17 cellular contexts compared by ENCODE assay signal in the genomic region with DNA sequence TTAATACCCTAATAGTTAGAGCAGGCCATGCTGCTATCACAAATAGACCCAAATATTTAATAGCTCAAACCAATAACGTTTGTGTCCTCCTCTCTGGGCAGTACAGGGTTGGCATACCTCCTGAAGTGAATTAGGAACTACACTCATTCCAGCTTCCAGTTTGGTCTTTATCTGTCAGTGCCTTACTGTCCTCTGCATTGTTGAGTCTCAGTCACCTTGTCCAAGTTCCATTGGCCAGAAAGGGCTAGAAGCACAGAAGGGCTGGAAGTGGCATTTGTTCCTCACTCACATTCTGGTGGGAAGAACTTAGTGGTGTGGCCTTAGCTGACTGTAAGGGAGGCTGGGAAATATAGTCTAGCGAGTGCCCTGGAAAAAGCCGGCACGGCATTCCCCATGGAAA. TPM values are rescaled to one million over a fixed set of nuclear protein-coding genes. Genes with fewer than 3 reads are reported as not detected.
DNase-seq lines count a peak whose midpoint lies in the region; ATAC-seq and TF ChIP-seq lines count a peak whose summit lies in the region.
"Had no signal": no experiment of that assay in that cellular context is flagged by ENCODE, and none has a peak within 500 bp of the region (broad histone marks: within the 10 kb centered on the region; RNA-seq: fewer than 3 reads in every experiment).

No MANE protein-coding gene starts in this region.

- H2BK120ac ChIP-seq in mesendoderm (ENCODE audit: low read depth, low read length): no peak overlapping the region

- no peak overlapping the region for H4K5ac ChIP-seq in mesendoderm (ENCODE audit: low read length)

- H3K9me3 ChIP-seq in heart left ventricle: no peaks in the 10 kb centered on the region
- H3K9me3 ChIP-seq in thoracic aorta: no peaks in the 10 kb centered on the region

- H3F3A ChIP-seq in GM23338 (replicated peaks; ENCODE audit: low read depth): peaks cover 2% of the 10 kb centered on the region; the same call in 1 of the 2 replicates

- no peak overlapping the region for H3K4me3 Mint-ChIP-seq in GM23338
- H3K4me3 Mint-ChIP-seq: CD4-positive, CD25-positive, alpha-beta regulatory T cell; HFFc6 had no signal

- no peak overlapping the region for H3K4ac ChIP-seq in mesendoderm (ENCODE audit: low read depth, low read length)

- no peak overlapping the region for H3K4me2 ChIP-seq in GM23338
- no peak overlapping the region for H3K4me2 ChIP-seq in mesendoderm (ENCODE audit: low read length)

- H3K79me2 ChIP-seq in GM23338 (replicated peaks; ENCODE audit: insufficient read depth) (peaks cover 41% of the 10 kb centered on the region), mesendoderm (ENCODE audit: control insufficient read depth, insufficient read depth, low read length) (peaks cover 2% of the 10 kb centered on the region)

- no peak overlapping the region for H3K4me3 ChIP-seq in GM23338
- no peak overlapping the region for H3K4me3 ChIP-seq in heart left ventricle
- no peak overlapping the region for H3K4me3 ChIP-seq in thoracic aorta
- no peak overlapping the region for H3K4me3 ChIP-seq in mesendoderm (ENCODE audit: low read length)

- H3K56ac ChIP-seq in mesendoderm (ENCODE audit: low read length): no peak overlapping the region

- H3K18ac ChIP-seq in mesendoderm (ENCODE audit: low read length): no peak overlapping the region

- peak overlapping the region; percentile 73; the same call in 1 of the 2 replicates for H3K27ac Mint-ChIP-seq in GM23338
- H3K27ac Mint-ChIP-seq: HFFc6 had no signal

- H3K9ac ChIP-seq in mesendoderm (ENCODE audit: low read length): no peak overlapping the region

- no peak overlapping the region for H2BK5ac ChIP-seq in mesendoderm (ENCODE audit: low read length)

- intact Hi-C loops in Right ventricle myocardium inferior (cut with DNase I) (no loop called here), cardiac septum (cut with DNase I) (no loop called here), heart left ventricle (cut with DNase I) (loop anchor here in 1 of 10 donors (10.0 kb wide), 1 partner anchor 828 kb away; no protein-coding TSS in a partner anchor)

- peaks cover 3% of the 10 kb centered on the region for H3K36me3 ChIP-seq in GM23338 (ENCODE audit: insufficient read depth)
- peaks cover 0 to 48% (median 28%) of the 10 kb centered on the region in 9 donors for H3K36me3 ChIP-seq in heart left ventricle
- H3K36me3 ChIP-seq in thoracic aorta: no peaks in the 10 kb centered on the region
- H3K36me3 ChIP-seq in mesendoderm (ENCODE audit: control insufficient read depth, insufficient read depth, low read length): peaks cover 2% of the 10 kb centered on the region

- ATAC-seq in Right ventricle myocardium inferior (peak; percentile 62), GM23338 (no peak), heart left ventricle (peak; percentile 21 to 41 (median 34)), thoracic aorta (ENCODE audit: insufficient number of reproducible peaks, low FRiP score, low read depth) (no peak)

- peaks cover 29% of the 10 kb centered on the region for H3K36me3 Mint-ChIP-seq in GM23338 (ENCODE audit: low read depth)

- 56 to 72% (median 69%) methylated on average over 4 of the region's 4 CpGs for WGBS in heart left ventricle, 4 donors
- whole genome bisulfite sequencing in mesendoderm (ENCODE audit: extremely low coverage, insufficient coverage, low lambda C conversion rate): no CpG with 5 or more reads among the region's 4 CpGs

- TF ChIP-seq CTCF in GM23338 (conservative IDR thresholded peaks at IDR 0.05; ENCODE audit: low read depth in 2 of 2) (no peak), heart left ventricle (IDR thresholded peaks at IDR 0.05) (no peak), thoracic aorta (IDR thresholded peaks at IDR 0.05) (no peak)

- H2BK15ac ChIP-seq in mesendoderm (replicated peaks; ENCODE audit: low read depth): no peak overlapping the region

- no peak overlapping the region for H4K8ac ChIP-seq in mesendoderm (ENCODE audit: low read depth, low read length)

- H3K4me1 ChIP-seq in GM23338 (ENCODE audit: insufficient read depth) (peaks cover 40% of the 10 kb centered on the region), heart left ventricle (peaks cover 0 to 50% (median 15%) of the 10 kb centered on the region in 12 donors), thoracic aorta (ENCODE audit: control insufficient read depth in 1 of 2, low read depth in 2 of 2) (peaks cover 14 to 17% of the 10 kb centered on the region in 2 donors), mesendoderm (ENCODE audit: control insufficient read depth, low read depth, low read length) (peaks cover 7% of the 10 kb centered on the region)

- H3K27me3 ChIP-seq in GM23338 (ENCODE audit: insufficient read depth): no peaks in the 10 kb centered on the region
- no peaks in the 10 kb centered on the region for H3K27me3 ChIP-seq in heart left ventricle
- no peaks in the 10 kb centered on the region for H3K27me3 ChIP-seq in thoracic aorta (replicated peaks; ENCODE audit: insufficient read depth)
- no peaks in the 10 kb centered on the region for H3K27me3 ChIP-seq in mesendoderm (ENCODE audit: insufficient read depth, low read length, poor library complexity)

- H3K27ac ChIP-seq in GM23338 (ENCODE audit: low read depth) (no peak overlapping the region), heart left ventricle (peak overlapping the region in 5 of 12 donors; percentile 28 to 71 (median 39)), thoracic aorta (peak overlapping the region; percentile 54 to 62), mesendoderm (ENCODE audit: low read depth, low read length) (no peak overlapping the region)
- H3K27ac ChIP-seq: 22Rv1 had no signal

- peaks cover 12% of the 10 kb centered on the region for H3K27me3 Mint-ChIP-seq in GM23338 (ENCODE audit: insufficient read depth, low read depth, poor library complexity)
- H3K27me3 Mint-ChIP-seq: CD4-positive, CD25-positive, alpha-beta regulatory T cell had no signal

- no peaks in the 10 kb centered on the region for H3K9me2 ChIP-seq in GM23338 (ENCODE audit: insufficient read depth)

- DNase-seq in Right ventricle myocardium inferior (ENCODE audit: missing footprints) (no peak), cardiac septum (ENCODE audit: low spot score) (no peak), GM23338 (ENCODE audit: low spot score) (no peak), heart left ventricle (no peak), thoracic aorta (ENCODE audit: low spot score) (no peak), NCI-H2107 treated with DMSO at 0.1 percent for 48 hours (lab: John Stamatoyannopoulos, UW; ENCODE audit: unreplicated experiment) (no peak), HPDE6-E6E7 (ENCODE audit: extremely low spot score) (no peak), mesendoderm (no peak)
- DNase-seq: CD4-positive, CD25-positive, alpha-beta regulatory T cell; DMS53; GF-D8; HCEC 1CT; HFFc6 had no signal

- H3K4me1 Mint-ChIP-seq in GM23338: peaks cover 36% of the 10 kb centered on the region

- H3K9me3 Mint-ChIP-seq in GM23338: no peaks in the 10 kb centered on the region
- H3K9me3 Mint-ChIP-seq: CD4-positive, CD25-positive, alpha-beta regulatory T cell; HFFc6 had no signal

- H2AK5ac ChIP-seq in mesendoderm (ENCODE audit: low read length): no peak overlapping the region

- peaks cover 12% of the 10 kb centered on the region for H3K79me1 ChIP-seq in mesendoderm (ENCODE audit: low read length)

- H3K23ac ChIP-seq in mesendoderm (ENCODE audit: low read length): no peak overlapping the region

- H2AFZ ChIP-seq in GM23338: no peak overlapping the region

- TF ChIP-seq POLR2A in heart left ventricle (IDR thresholded peaks at IDR 0.05): no peak

- peaks cover 8% of the 10 kb centered on the region; the same call in 1 of the 2 replicates for H4K20me1 ChIP-seq in GM23338 (replicated peaks; ENCODE audit: insufficient read depth)

TF ChIP-seq in GM23338, 12 proteins besides CTCF, POLR2A, EP300 and RAD21 (continues in another document):
- no peak for TF ChIP-seq NANOG (IDR thresholded peaks at IDR 0.05; ENCODE audit: borderline replicate concordance)
- no peak for TF ChIP-seq CREB1 (CRISPR knock-in tag; IDR thresholded peaks at IDR 0.05; ENCODE audit: low read depth)
- TF ChIP-seq EZH2phosphoT487 (IDR thresholded peaks at IDR 0.05; ENCODE audit: unreplicated experiment): no peak
- no peak for TF ChIP-seq ETS1 (IDR thresholded peaks at IDR 0.05)

RNA-seq across cellular contexts. Expression of gene FXN, which starts 11.2 kb away (rescaled TPM):
- total RNA-seq in Right ventricle myocardium inferior (36.6 TPM), cardiac septum (22.9 TPM), heart left ventricle (10 to 100 TPM; 16.9 to 40.2 (median 30.0) TPM), thoracic aorta (1 to 10 TPM in 1 of 2 donors, under 1 TPM in 1; 0.68 to 4.0 TPM)
- 17.8 and 26.1 TPM in 2 replicates for total RNA-seq in GM23338 (2014; rRNA removed; shearing (Covaris generic))
- polyA plus RNA-seq in GM23338 (2016; fragmentation: Nextera tagmentation; extraction: Ambion mirVana) (55.0 and 66.4 TPM in 2 replicates), heart left ventricle (10 to 100 TPM; 14.8 to 16.9 TPM)
- polyA plus RNA-seq in mesendoderm (2013, experiment 1 of 2): 53.1 TPM
- polyA plus RNA-seq in mesendoderm (2013, experiment 2 of 2): 51.0 TPM

RNA-seq across cellular contexts. Expression of gene PRKACG, which starts 32.8 kb away (rescaled TPM):
- total RNA-seq in Right ventricle myocardium inferior (not detected), cardiac septum (not detected), heart left ventricle (not detected), thoracic aorta (not detected)
- total RNA-seq in GM23338 (2014; rRNA removed; shearing (Covaris generic)): not detected in 2 replicates
- polyA plus RNA-seq in GM23338 (2016; fragmentation: Nextera tagmentation; extraction: Ambion mirVana) (not detected in 2 replicates), heart left ventricle (not detected)
- polyA plus RNA-seq in mesendoderm (2013, experiment 1 of 2): not detected
- polyA plus RNA-seq in mesendoderm (2013, experiment 2 of 2): not detected
- total RNA-seq: A673; CD4-positive, CD25-positive, alpha-beta regulatory T cell; H1; HFFc6 had no signal
- polyA plus RNA-seq: BJ; CD4-positive, CD25-positive, alpha-beta regulatory T cell; H1 had no signal

Comparison
In these comparisons a context has a peak if more than half of its experiments do, and no peak if none do; other contexts are left out.
1. ATAC-seq: peak in Right ventricle myocardium inferior (single experiment) and heart left ventricle (4 of 4); none in GM23338 (single experiment) and thoracic aorta (single experiment).
2. H3K27ac ChIP-seq: peak in thoracic aorta (2 of 2); none in GM23338 (single experiment) and mesendoderm (single experiment).